8 cellular contexts compared by ENCODE assay signal in genomic region chr21:45880097-45881068, GRCh38.
A peak's percentile ranks its signal among the peaks of the same experiment; 100 is the strongest.
DNase-seq lines count a peak whose midpoint lies in the region; TF ChIP-seq lines count a peak whose summit lies in the region.

No MANE protein-coding gene starts in this region.

- no peak overlapping the region for H2AFZ ChIP-seq in neuronal stem cell (ENCODE audit: low read length)

- H3K36me3 Mint-ChIP-seq in activated T-cell treated with anti-CD3 and anti-CD28 coated beads, Interleukin-2, amount 50 U/mL, for 24 hours (ENCODE audit: low read depth): no peaks in the 10 kb centered on the region

- peaks cover 10 to 14% of the 10 kb centered on the region in 2 donors for H3K4me1 ChIP-seq in neuronal stem cell (ENCODE audit: control insufficient read depth in 2 of 2, insufficient read depth in 1 of 2, low read depth in 1 of 2, low read length in 2 of 2)

- no peak overlapping the region for H3K23ac ChIP-seq in neuronal stem cell (ENCODE audit: low read depth, low read length, poor library complexity)

- H3K4me2 ChIP-seq in neuronal stem cell (ENCODE audit: insufficient read depth, low read length, poor library complexity, severe bottlenecking): no peak overlapping the region

- no peak overlapping the region for H3K4ac ChIP-seq in neuronal stem cell (ENCODE audit: low read length)

- H3K27me3 ChIP-seq in neuronal stem cell (ENCODE audit: control insufficient read depth in 3 of 3, insufficient read depth in 3 of 3, low read depth in 1 of 3, low read length in 3 of 3): peaks cover 0 to 56% (median 0%) of the 10 kb centered on the region in 3 experiments

- DNase-seq in HK-2 (ENCODE audit: unreplicated experiment) (peak; percentile 61), OCI-M2 (lab: John Stamatoyannopoulos, UW; ENCODE audit: unreplicated experiment) (peak; percentile 70), fibroblast of mammary gland (ENCODE audit: low read depth) (peak; percentile 84), neuronal stem cell (ENCODE audit: low spot score) (peak; percentile 78), stromal cell of bone marrow (ENCODE audit: low read depth) (peak; percentile 59), cerebellar nuclear complex (lab: John Stamatoyannopoulos, UW) (no peak)
- DNase-seq in activated T-cell treated with anti-CD3 and anti-CD28 coated beads, Interleukin-2, amount 50 U/mL, for 24 hours: peak; percentile 76

- no peaks in the 10 kb centered on the region for H3K9me3 Mint-ChIP-seq in activated T-cell treated with anti-CD3 and anti-CD28 coated beads, Interleukin-2, amount 50 U/mL, for 24 hours

- TF ChIP-seq CTCF in C4-2B (conservative IDR thresholded peaks at IDR 0.05) (peak; percentile 83), fibroblast of mammary gland (conservative IDR thresholded peaks at IDR 0.05; ENCODE audit: control insufficient read depth, insufficient read depth, low read depth, low read length) (peak; percentile 71)

- peak overlapping the region; percentile 9 for H3K18ac ChIP-seq in neuronal stem cell (ENCODE audit: low read length)

- no peak overlapping the region for H3K27ac ChIP-seq in C4-2B
- no peak overlapping the region for H3K27ac ChIP-seq in neuronal stem cell (replicated peaks; ENCODE audit: low read length)

- H3K4me3 Mint-ChIP-seq in activated T-cell treated with anti-CD3 and anti-CD28 coated beads, Interleukin-2, amount 50 U/mL, for 24 hours: no peak overlapping the region

- H4K8ac ChIP-seq in neuronal stem cell (ENCODE audit: low read depth, low read length): peak overlapping the region; percentile 25

- no peak overlapping the region for H2AK5ac ChIP-seq in neuronal stem cell (ENCODE audit: low read depth, low read length)

- H2BK15ac ChIP-seq in neuronal stem cell (ENCODE audit: low read length): no peak overlapping the region

- no peak overlapping the region for H3K9ac ChIP-seq in neuronal stem cell (ENCODE audit: low read depth, low read length, poor library complexity)

- H3K4me3 ChIP-seq in fibroblast of mammary gland (ENCODE audit: control insufficient read depth, low read depth, low read length) (no peak overlapping the region), neuronal stem cell (ENCODE audit: low read length in 2 of 2) (no peak overlapping the region)

- H3K4me1 Mint-ChIP-seq in activated T-cell treated with anti-CD3 and anti-CD28 coated beads, Interleukin-2, amount 50 U/mL, for 24 hours (ENCODE audit: low read depth): peaks cover 60% of the 10 kb centered on the region

- H2BK5ac ChIP-seq in neuronal stem cell (ENCODE audit: low read length): no peak overlapping the region

- H2BK12ac ChIP-seq in neuronal stem cell (ENCODE audit: low read length): no peak overlapping the region

- H3K9me3 ChIP-seq in neuronal stem cell (replicated peaks in 1 of 2; ENCODE audit: control insufficient read depth in 2 of 2, insufficient read depth in 1 of 2, low read depth in 1 of 2, low read length in 2 of 2): no peaks in the 10 kb centered on the region

- H3K14ac ChIP-seq in neuronal stem cell (ENCODE audit: low read length): no peak overlapping the region

- peaks cover 5% of the 10 kb centered on the region for H3K27me3 Mint-ChIP-seq in activated T-cell treated with anti-CD3 and anti-CD28 coated beads, Interleukin-2, amount 50 U/mL, for 24 hours

- peak overlapping the region; percentile 69 for H3K27ac Mint-ChIP-seq in activated T-cell treated with anti-CD3 and anti-CD28 coated beads, Interleukin-2, amount 50 U/mL, for 24 hours

- H2BK120ac ChIP-seq in neuronal stem cell (ENCODE audit: low read depth, low read length): no peak overlapping the region

- WGBS in neuronal stem cell (ENCODE audit: extremely low coverage in 2 of 2, insufficient read length in 2 of 2, insufficient replicate concordance in 1 of 2), 2 donors: no CpG with 5 or more reads among the region's 29 CpGs

- no peak overlapping the region for H4K91ac ChIP-seq in neuronal stem cell (ENCODE audit: low read depth, low read length, poor library complexity)

- no peaks in the 10 kb centered on the region for H3K36me3 ChIP-seq in neuronal stem cell (replicated peaks in 1 of 2; ENCODE audit: control insufficient read depth in 2 of 2, insufficient read depth in 2 of 2, low read length in 2 of 2)

- no peaks in the 10 kb centered on the region for H3K79me1 ChIP-seq in neuronal stem cell (ENCODE audit: low read depth, low read length)

Comparison
In these comparisons a context has a peak if more than half of its experiments do, and no peak if none do; other contexts are left out.
1. DNase-seq: peak in HK-2 (single experiment), OCI-M2 (single experiment), activated T-cell treated with anti-CD3 and anti-CD28 coated beads, Interleukin-2, amount 50 U/mL, for 24 hours (single experiment), fibroblast of mammary gland (single experiment), neuronal stem cell (single experiment) and stromal cell of bone marrow (single experiment); none in cerebellar nuclear complex (0 of 2).